In the genomic region with DNA sequence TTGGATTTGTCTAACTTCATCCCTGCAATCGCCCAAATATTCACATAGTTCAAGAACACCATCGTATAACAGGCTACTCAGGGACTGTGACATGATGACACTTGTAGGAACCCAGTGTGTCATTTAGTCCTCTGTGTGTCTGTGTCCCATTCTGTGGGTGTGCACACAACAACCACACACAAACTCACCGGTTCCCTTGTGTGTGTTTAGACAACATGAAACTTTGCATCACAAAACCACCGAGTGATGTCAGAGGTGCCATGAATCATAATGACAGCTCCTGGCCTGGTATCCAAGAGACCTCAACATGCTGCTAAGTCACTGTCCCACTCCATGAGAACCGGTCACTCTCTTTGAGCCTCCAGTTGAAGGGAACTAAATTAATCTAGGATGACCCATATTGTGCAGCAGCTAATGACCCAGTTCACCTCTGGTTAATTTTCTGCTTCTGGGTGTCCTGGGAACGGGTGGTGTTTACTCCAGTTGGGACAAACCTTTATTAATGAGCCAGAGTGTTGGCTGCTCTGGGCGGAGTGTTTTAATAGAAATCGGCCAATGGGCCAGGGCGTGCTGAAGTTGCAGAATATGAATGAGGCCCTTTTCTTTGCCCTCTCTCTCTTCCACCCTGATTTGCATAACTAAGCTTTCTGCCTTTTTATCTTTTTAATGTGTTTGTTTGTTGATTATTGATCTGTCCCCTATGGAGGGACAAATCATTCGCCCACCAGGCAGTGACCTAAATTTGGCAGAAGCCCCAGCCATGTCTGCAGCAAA, we compare ENCODE assay signal across 1 cellular context.
TF ChIP-seq lines count a peak whose summit lies in the region.

No MANE protein-coding gene starts in this region.

TF ChIP-seq in GM12878, 131 proteins besides CTCF, POLR2A, EP300 and RAD21 (continued from another document):
- TF ChIP-seq, protein P1, sequence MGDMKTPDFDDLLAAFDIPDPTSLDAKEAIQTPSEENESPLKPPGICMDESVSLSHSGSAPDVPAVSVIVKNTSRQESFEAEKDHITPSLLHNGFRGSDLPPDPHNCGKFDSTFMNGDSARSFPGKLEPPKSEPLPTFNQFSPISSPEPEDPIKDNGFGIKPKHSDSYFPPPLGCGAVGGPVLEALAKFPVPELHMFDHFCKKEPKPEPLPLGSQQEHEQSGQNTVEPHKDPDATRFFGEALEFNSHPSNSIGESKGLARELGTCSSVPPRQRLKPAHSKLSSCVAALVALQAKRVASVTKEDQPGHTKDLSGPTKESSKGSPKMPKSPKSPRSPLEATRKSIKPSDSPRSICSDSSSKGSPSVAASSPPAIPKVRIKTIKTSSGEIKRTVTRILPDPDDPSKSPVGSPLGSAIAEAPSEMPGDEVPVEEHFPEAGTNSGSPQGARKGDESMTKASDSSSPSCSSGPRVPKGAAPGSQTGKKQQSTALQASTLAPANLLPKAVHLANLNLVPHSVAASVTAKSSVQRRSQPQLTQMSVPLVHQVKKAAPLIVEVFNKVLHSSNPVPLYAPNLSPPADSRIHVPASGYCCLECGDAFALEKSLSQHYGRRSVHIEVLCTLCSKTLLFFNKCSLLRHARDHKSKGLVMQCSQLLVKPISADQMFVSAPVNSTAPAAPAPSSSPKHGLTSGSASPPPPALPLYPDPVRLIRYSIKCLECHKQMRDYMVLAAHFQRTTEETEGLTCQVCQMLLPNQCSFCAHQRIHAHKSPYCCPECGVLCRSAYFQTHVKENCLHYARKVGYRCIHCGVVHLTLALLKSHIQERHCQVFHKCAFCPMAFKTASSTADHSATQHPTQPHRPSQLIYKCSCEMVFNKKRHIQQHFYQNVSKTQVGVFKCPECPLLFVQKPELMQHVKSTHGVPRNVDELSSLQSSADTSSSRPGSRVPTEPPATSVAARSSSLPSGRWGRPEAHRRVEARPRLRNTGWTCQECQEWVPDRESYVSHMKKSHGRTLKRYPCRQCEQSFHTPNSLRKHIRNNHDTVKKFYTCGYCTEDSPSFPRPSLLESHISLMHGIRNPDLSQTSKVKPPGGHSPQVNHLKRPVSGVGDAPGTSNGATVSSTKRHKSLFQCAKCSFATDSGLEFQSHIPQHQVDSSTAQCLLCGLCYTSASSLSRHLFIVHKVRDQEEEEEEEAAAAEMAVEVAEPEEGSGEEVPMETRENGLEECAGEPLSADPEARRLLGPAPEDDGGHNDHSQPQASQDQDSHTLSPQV (IDR thresholded peaks at IDR 0.05) = no peak
- peak; percentile 77 for TF ChIP-seq CREB1 (IDR thresholded peaks at IDR 0.05; ENCODE audit: low read depth)
- TF ChIP-seq SUZ12 (IDR thresholded peaks at IDR 0.05; ENCODE audit: unreplicated experiment) = no peak
- TF ChIP-seq CREM (IDR thresholded peaks at IDR 0.05; ENCODE audit: low read depth) = peak; percentile 72
- TF ChIP-seq JUNB (IDR thresholded peaks at IDR 0.05) = peak; percentile 55
- no peak for TF ChIP-seq SMAD1 (IDR thresholded peaks at IDR 0.05; ENCODE audit: low read depth, partially characterized antibody)
- TF ChIP-seq RUNX3 (IDR thresholded peaks at IDR 0.05; ENCODE audit: low read length) = peak; percentile 67
TF ChIP-seq in GM12878: peak in this region for 5.
